Comparison of ENCODE assay signal across 11 cellular contexts in the genomic region with DNA sequence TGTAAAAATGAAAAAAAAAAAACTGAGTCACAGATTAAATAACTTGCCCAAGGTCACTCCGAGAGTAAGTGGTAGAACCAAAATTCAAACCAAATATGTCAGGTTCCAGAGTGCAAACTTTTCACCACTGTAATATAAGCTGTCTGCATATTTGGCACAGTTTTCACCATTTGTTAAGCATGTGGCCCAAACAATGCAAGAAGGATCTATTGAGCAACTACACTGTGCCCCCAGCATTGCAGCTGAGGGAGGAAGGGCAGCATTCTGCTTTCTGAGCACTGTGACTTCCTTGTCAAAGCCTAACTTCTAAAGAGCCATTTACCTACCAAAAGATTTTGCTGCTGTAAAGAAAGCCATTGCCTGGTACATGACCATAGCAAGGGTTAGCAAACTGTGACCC.
DNase-seq lines count a peak whose midpoint lies in the region; ATAC-seq lines count a peak whose summit lies in the region.
"Had no signal": no experiment of that assay in that cellular context is flagged by ENCODE, and none has a peak within 500 bp of the region (broad histone marks: within the 10 kb centered on the region; RNA-seq: fewer than 3 reads in every experiment).

No MANE protein-coding gene starts in this region.

- DNase-seq in AG20443 (ENCODE audit: low spot score) = peak; percentile 72
- DNase-seq in NOMO-1 treated with DMSO at 0.1 percent for 48 hours (lab: John Stamatoyannopoulos, UW; ENCODE audit: unreplicated experiment) = peak; percentile 74
- peak; percentile 70 for DNase-seq in non-pigmented ciliary epithelial cell (ENCODE audit: low read depth)
- DNase-seq in T-helper 9 cell = no peak
- DNase-seq in 8988T = no peak
- no peak for DNase-seq in NCI-H345 (lab: John Stamatoyannopoulos, UW)
- DNase-seq: Caco-2, kidney glomerular epithelial cell, NCI-H446 had no signal

- ATAC-seq in esophagus mucosa (peak; percentile 12), HG03520 (IDR thresholded peaks at IDR 0.05; ENCODE audit: unreplicated experiment) (no peak)

Comparison
In these comparisons a context has a peak if more than half of its experiments do, and no peak if none do; other contexts are left out.
1. DNase-seq: peak in AG20443 (single experiment), NOMO-1 treated with DMSO at 0.1 percent for 48 hours (single experiment) and non-pigmented ciliary epithelial cell (single experiment); none in T-helper 9 cell (single experiment), 8988T (single experiment) and NCI-H345 (single experiment).